2 cellular contexts compared by ENCODE assay signal in genomic region chr6:3244832-3245161, GRCh38. TPM values are rescaled to one million over a fixed set of nuclear protein-coding genes. Genes with fewer than 3 reads are reported as not detected.
"Had no signal": no experiment of that assay in that cellular context is flagged by ENCODE, and none has a peak within 500 bp of the region (broad histone marks: within the 10 kb centered on the region; RNA-seq: fewer than 3 reads in every experiment).

No MANE protein-coding gene starts in this region.

RNA-seq across cellular contexts. Expression of gene TUBB2B, which starts 17.3 kb away (rescaled TPM):
- total RNA-seq: naive thymus-derived CD8-positive, alpha-beta T cell; natural killer cell treated with Interleukin-12 subunit alpha and Interleukin-12 subunit beta and Interleukin-15 and Interleukin-18, amount 100 ng/mL, for 72 hours had no signal
